Comparison of ENCODE assay signal across 25 cellular contexts in the genomic region with DNA sequence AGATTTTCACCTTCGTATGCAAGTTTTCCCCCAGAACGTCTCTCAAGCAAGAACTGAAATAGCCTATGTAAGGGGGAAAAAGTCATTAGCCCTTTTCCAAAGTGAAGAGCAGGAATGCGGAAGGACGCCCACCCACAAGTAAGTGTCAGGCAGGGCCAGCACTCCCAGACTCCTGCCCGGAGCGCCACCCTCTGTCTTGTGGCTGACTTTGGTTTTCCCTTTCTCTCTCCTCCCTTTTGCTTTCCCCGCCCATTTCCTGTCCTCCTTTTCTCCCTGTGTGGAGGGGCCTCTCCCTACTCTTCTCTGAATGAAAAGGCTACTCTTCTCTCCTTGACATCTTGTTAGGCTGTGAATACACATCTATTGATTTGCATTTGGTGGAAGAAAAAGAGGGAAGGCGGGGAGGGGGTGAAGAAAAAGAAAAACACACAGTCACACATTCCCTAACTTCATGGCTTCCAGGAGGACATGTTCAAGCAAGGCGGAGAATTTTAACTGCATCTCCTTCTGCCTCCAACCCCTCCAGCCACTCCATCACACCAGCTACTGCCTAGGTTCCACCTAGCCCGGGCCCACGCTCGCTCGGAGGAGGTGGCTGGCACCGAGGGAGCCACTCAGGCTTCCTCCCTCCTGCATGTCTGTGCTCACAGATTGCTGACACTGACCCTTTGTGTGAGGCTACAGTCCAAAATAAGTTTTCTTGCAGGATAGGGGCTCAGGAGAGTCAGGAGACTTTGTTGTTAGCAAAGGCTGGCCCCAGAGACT. TPM values are rescaled to one million over a fixed set of nuclear protein-coding genes. Genes with fewer than 3 reads are reported as not detected.
DNase-seq lines count a peak whose midpoint lies in the region; ATAC-seq, FAIRE-seq and TF ChIP-seq lines count a peak whose summit lies in the region.
"Had no signal": no experiment of that assay in that cellular context is flagged by ENCODE, and none has a peak within 500 bp of the region (broad histone marks: within the 10 kb centered on the region; RNA-seq: fewer than 3 reads in every experiment).

No MANE protein-coding gene starts in this region.

- H3K27me3 Mint-ChIP-seq in astrocyte (ENCODE audit: low read depth, unreplicated experiment), result peaks cover 4% of the 10 kb centered on the region
- H3K27me3 Mint-ChIP-seq in neural crest cell (ENCODE audit: low read depth), result no peaks in the 10 kb centered on the region
- peaks cover 2% of the 10 kb centered on the region for H3K27me3 Mint-ChIP-seq in activated naive CD8-positive, alpha-beta T cell treated with anti-CD3 and anti-CD28 coated beads, Interleukin-2, amount 50 U/mL, for 24 hours
- H3K27me3 Mint-ChIP-seq: activated CD4-positive, alpha-beta T cell treated with anti-CD3 and anti-CD28 coated beads, Interleukin-2, amount 10 ng/mL, durations not matched to agents 24 days and 14 days; central memory CD8-positive, alpha-beta T cell had no signal

- H2AFZ ChIP-seq in astrocyte (ENCODE audit: low read depth, low read length), result no peak overlapping the region
- H2AFZ ChIP-seq: GM23248 had no signal

- H3K9me3 ChIP-seq in astrocyte (ENCODE audit: insufficient read depth, low read depth, low read length) (no peaks in the 10 kb centered on the region), iPS DF 6.9 (ENCODE audit: control insufficient read depth, insufficient read depth, low read length) (no peaks in the 10 kb centered on the region), suprapubic skin (no peaks in the 10 kb centered on the region), small intestine (ENCODE audit: control insufficient read depth, low read depth) (no peaks in the 10 kb centered on the region)
- H3K9me3 ChIP-seq in effector memory CD4-positive, alpha-beta T cell (ENCODE audit: control insufficient read depth, low read length), result no peaks in the 10 kb centered on the region
- H3K9me3 ChIP-seq: gastrocnemius medialis, tibial nerve had no signal

- no peaks in the 10 kb centered on the region for H3K27me3 ChIP-seq in astrocyte (ENCODE audit: insufficient read depth, low read length)
- no peaks in the 10 kb centered on the region for H3K27me3 ChIP-seq in iPS DF 6.9 (ENCODE audit: control insufficient read depth, insufficient read depth, low read length)
- H3K27me3 ChIP-seq in suprapubic skin, result no peaks in the 10 kb centered on the region
- no peaks in the 10 kb centered on the region for H3K27me3 ChIP-seq in small intestine (ENCODE audit: control insufficient read depth in 2 of 2, insufficient read depth in 2 of 2, low read length in 2 of 2)
- H3K27me3 ChIP-seq in effector memory CD4-positive, alpha-beta T cell (replicated peaks; ENCODE audit: control insufficient read depth, insufficient read depth, low read length, poor library complexity, severe bottlenecking), result no peaks in the 10 kb centered on the region
- H3K27me3 ChIP-seq: tibial nerve had no signal

- WGBS in iPS DF 6.9 (ENCODE audit: insufficient coverage, insufficient read length), result no CpG with 5 or more reads among the region's 14 CpGs
- 43% methylated on average over 14 of the region's 14 CpGs for WGBS in suprapubic skin
- WGBS in small intestine, 3 donors, result 65 to 78% (median 74%) methylated on average over 14 of the region's 14 CpGs

- H3K4me3 Mint-ChIP-seq in astrocyte (ENCODE audit: unreplicated experiment) (no peak overlapping the region), neural crest cell (peak overlapping the region; percentile 78)
- no peak overlapping the region for H3K4me3 Mint-ChIP-seq in activated naive CD8-positive, alpha-beta T cell treated with anti-CD3 and anti-CD28 coated beads, Interleukin-2, amount 50 U/mL, for 24 hours
- H3K4me3 Mint-ChIP-seq: activated CD4-positive, alpha-beta T cell treated with anti-CD3 and anti-CD28 coated beads, Interleukin-2, amount 10 ng/mL, durations not matched to agents 24 days and 14 days; activated naive CD4-positive, alpha-beta T cell treated with anti-CD3 and anti-CD28 coated beads, Interleukin-2, amount 50 U/mL, for 24 hours; central memory CD8-positive, alpha-beta T cell; immature natural killer cell; stimulated activated naive CD8-positive, alpha-beta T cell treated with anti-CD3 and anti-CD28 coated beads, Interleukin-15, amount 100 ng/mL, for 72 hours had no signal

- H4K20me1 ChIP-seq in astrocyte (ENCODE audit: insufficient read depth, low read length), result no peaks in the 10 kb centered on the region

- TF ChIP-seq CTCF in astrocyte (IDR thresholded peaks at IDR 0.05; ENCODE audit: insufficient read depth, low read depth, low read length) (no peak), neural crest cell (conservative IDR thresholded peaks at IDR 0.05) (no peak), suprapubic skin (IDR thresholded peaks at IDR 0.05) (no peak)

- H3K4me1 Mint-ChIP-seq in astrocyte (ENCODE audit: low read depth, unreplicated experiment), result peaks cover 21% of the 10 kb centered on the region
- peaks cover 73% of the 10 kb centered on the region for H3K4me1 Mint-ChIP-seq in neural crest cell
- no peaks in the 10 kb centered on the region for H3K4me1 Mint-ChIP-seq in activated naive CD8-positive, alpha-beta T cell treated with anti-CD3 and anti-CD28 coated beads, Interleukin-2, amount 50 U/mL, for 24 hours
- H3K4me1 Mint-ChIP-seq: activated CD4-positive, alpha-beta T cell treated with anti-CD3 and anti-CD28 coated beads, Interleukin-2, amount 10 ng/mL, durations not matched to agents 24 days and 14 days; activated naive CD4-positive, alpha-beta T cell treated with anti-CD3 and anti-CD28 coated beads, Interleukin-2, amount 50 U/mL, for 24 hours; central memory CD8-positive, alpha-beta T cell; immature natural killer cell; stimulated activated naive CD8-positive, alpha-beta T cell treated with anti-CD3 and anti-CD28 coated beads, Interleukin-15, amount 100 ng/mL, for 72 hours had no signal

- H3K9me3 Mint-ChIP-seq in astrocyte (ENCODE audit: unreplicated experiment) (no peaks in the 10 kb centered on the region), neural crest cell (peaks cover 2% of the 10 kb centered on the region)
- no peaks in the 10 kb centered on the region for H3K9me3 Mint-ChIP-seq in activated naive CD8-positive, alpha-beta T cell treated with anti-CD3 and anti-CD28 coated beads, Interleukin-2, amount 50 U/mL, for 24 hours
- H3K9me3 Mint-ChIP-seq: activated CD4-positive, alpha-beta T cell treated with anti-CD3 and anti-CD28 coated beads, Interleukin-2, amount 10 ng/mL, durations not matched to agents 24 days and 14 days; activated naive CD4-positive, alpha-beta T cell treated with anti-CD3 and anti-CD28 coated beads, Interleukin-2, amount 50 U/mL, for 24 hours; stimulated activated naive CD8-positive, alpha-beta T cell treated with anti-CD3 and anti-CD28 coated beads, Interleukin-15, amount 100 ng/mL, for 72 hours had no signal

- no peak for TF ChIP-seq EP300 in suprapubic skin (IDR thresholded peaks at IDR 0.05)

- H3K4me1 ChIP-seq in astrocyte (ENCODE audit: insufficient read depth, low read length) (no peaks in the 10 kb centered on the region), iPS DF 6.9 (ENCODE audit: control insufficient read depth, insufficient read depth, low read length) (peaks cover 9% of the 10 kb centered on the region), suprapubic skin (no peaks in the 10 kb centered on the region), small intestine (ENCODE audit: control insufficient read depth in 2 of 2, insufficient read depth in 1 of 2, low read depth in 1 of 2, low read length in 1 of 2) (no peaks in the 10 kb centered on the region)
- no peaks in the 10 kb centered on the region for H3K4me1 ChIP-seq in effector memory CD4-positive, alpha-beta T cell (ENCODE audit: control insufficient read depth, insufficient read depth, low read length, poor library complexity, severe bottlenecking)
- H3K4me1 ChIP-seq: gastrocnemius medialis, tibial nerve had no signal

- no peak overlapping the region for H3K27ac ChIP-seq in astrocyte (ENCODE audit: low read depth, low read length)
- peak overlapping the region; percentile 11 for H3K27ac ChIP-seq in iPS DF 6.9 (ENCODE audit: low read length)
- H3K27ac ChIP-seq in suprapubic skin, result no peak overlapping the region
- no peak overlapping the region for H3K27ac ChIP-seq in small intestine (ENCODE audit: low read depth in 1 of 2, low read length in 1 of 2)
- H3K27ac ChIP-seq in effector memory CD4-positive, alpha-beta T cell (ENCODE audit: insufficient read depth, low read length, poor library complexity, severe bottlenecking), result no peak overlapping the region
- H3K27ac ChIP-seq: dorsolateral prefrontal cortex, gastrocnemius medialis, GM23248, SK-N-MC, tibial nerve had no signal

- H3K4me3 ChIP-seq in astrocyte (ENCODE audit: insufficient read depth, low read depth, low read length), result no peak overlapping the region
- H3K4me3 ChIP-seq in iPS DF 6.9 (ENCODE audit: low read length), result no peak overlapping the region
- no peak overlapping the region for H3K4me3 ChIP-seq in suprapubic skin
- no peak overlapping the region for H3K4me3 ChIP-seq in small intestine (ENCODE audit: low read depth in 1 of 2, low read length in 2 of 2)
- H3K4me3 ChIP-seq in effector memory CD4-positive, alpha-beta T cell (ENCODE audit: insufficient read depth, low read depth, low read length, poor library complexity, severe bottlenecking), result no peak overlapping the region
- H3K4me3 ChIP-seq: dorsolateral prefrontal cortex, gastrocnemius medialis, GM23248, SK-N-MC, tibial nerve had no signal

- H3K4me2 ChIP-seq in astrocyte (ENCODE audit: low read length), result no peak overlapping the region

- H3K27ac Mint-ChIP-seq in astrocyte (ENCODE audit: unreplicated experiment), result peak overlapping the region; percentile 88
- H3K27ac Mint-ChIP-seq in neural crest cell (ENCODE audit: unreplicated experiment), result peak overlapping the region; percentile 96
- H3K27ac Mint-ChIP-seq in activated naive CD8-positive, alpha-beta T cell treated with anti-CD3 and anti-CD28 coated beads, Interleukin-2, amount 50 U/mL, for 24 hours, result no peak overlapping the region
- H3K27ac Mint-ChIP-seq: activated CD4-positive, alpha-beta T cell treated with anti-CD3 and anti-CD28 coated beads, Interleukin-2, amount 10 ng/mL, durations not matched to agents 24 days and 14 days; activated naive CD4-positive, alpha-beta T cell treated with anti-CD3 and anti-CD28 coated beads, Interleukin-2, amount 50 U/mL, for 24 hours; immature natural killer cell; stimulated activated naive CD8-positive, alpha-beta T cell treated with anti-CD3 and anti-CD28 coated beads, Interleukin-15, amount 100 ng/mL, for 72 hours had no signal

- FAIRE-seq in astrocyte (lab: Jason Lieb, UNC) (no peak), small intestine (lab: Jason Lieb, UNC) (no peak)
- FAIRE-seq: A204.1 had no signal

- no peaks in the 10 kb centered on the region for H3K79me2 ChIP-seq in astrocyte (ENCODE audit: insufficient read depth, low read length)

- DNase-seq in ELF-1 (ENCODE audit: low read depth, low spot score) (peak; percentile 92), astrocyte (ENCODE audit: low read depth) (no peak), iPS DF 6.9 (ENCODE audit: low read depth, low spot score) (peak; percentile 76), neural crest cell (ENCODE audit: low read depth, low spot score) (peak; percentile 66), suprapubic skin (ENCODE audit: low spot score in 2 of 2) (no peak), small intestine (no peak)
- no peak for DNase-seq in activated naive CD8-positive, alpha-beta T cell treated with anti-CD3 and anti-CD28 coated beads, Interleukin-2, amount 50 U/mL, for 24 hours
- no peak for DNase-seq in effector memory CD4-positive, alpha-beta T cell
- DNase-seq: activated CD4-positive, alpha-beta T cell treated with anti-CD3 and anti-CD28 coated beads, Interleukin-2, amount 10 ng/mL, durations not matched to agents 24 days and 14 days; aorta; DMS79; dorsolateral prefrontal cortex; gastrocnemius medialis; GM23248; immature natural killer cell; IMR-90; left ventricle myocardium superior; nucleus accumbens; stimulated activated naive CD8-positive, alpha-beta T cell treated with anti-CD3 and anti-CD28 coated beads, Interleukin-15, amount 100 ng/mL, for 72 hours; T-helper 2 cell had no signal

- no peaks in the 10 kb centered on the region for H3K36me3 ChIP-seq in astrocyte (ENCODE audit: insufficient read depth, low read length)
- H3K36me3 ChIP-seq in iPS DF 6.9 (ENCODE audit: control insufficient read depth, insufficient read depth, low read length), result no peaks in the 10 kb centered on the region
- no peaks in the 10 kb centered on the region for H3K36me3 ChIP-seq in suprapubic skin
- no peaks in the 10 kb centered on the region for H3K36me3 ChIP-seq in small intestine (ENCODE audit: control insufficient read depth in 2 of 2, insufficient read depth in 2 of 2, low read length in 2 of 2)
- no peaks in the 10 kb centered on the region for H3K36me3 ChIP-seq in effector memory CD4-positive, alpha-beta T cell (ENCODE audit: control insufficient read depth, insufficient read depth, low read length)
- H3K36me3 ChIP-seq: gastrocnemius medialis, tibial nerve had no signal

- TF ChIP-seq POLR2A in suprapubic skin (IDR thresholded peaks at IDR 0.05), result no peak

- ATAC-seq in activated naive CD8-positive, alpha-beta T cell treated with anti-CD3 and anti-CD28 coated beads, Interleukin-2, amount 50 U/mL, for 24 hours, result no peak
- ATAC-seq: gastrocnemius medialis; left ventricle myocardium superior; stimulated activated naive CD8-positive, alpha-beta T cell treated with anti-CD3 and anti-CD28 coated beads, Interleukin-15, amount 100 ng/mL, for 72 hours had no signal

- H3K9ac ChIP-seq in astrocyte (ENCODE audit: low read length), result no peak overlapping the region
- H3K9ac ChIP-seq: GM23248 had no signal

- H3K36me3 Mint-ChIP-seq in astrocyte (ENCODE audit: low read depth, unreplicated experiment) (no peaks in the 10 kb centered on the region), neural crest cell (ENCODE audit: low read depth) (no peaks in the 10 kb centered on the region)
- no peaks in the 10 kb centered on the region for H3K36me3 Mint-ChIP-seq in activated naive CD8-positive, alpha-beta T cell treated with anti-CD3 and anti-CD28 coated beads, Interleukin-2, amount 50 U/mL, for 24 hours (ENCODE audit: low read depth)
- H3K36me3 Mint-ChIP-seq: activated naive CD4-positive, alpha-beta T cell treated with anti-CD3 and anti-CD28 coated beads, Interleukin-2, amount 50 U/mL, for 24 hours; immature natural killer cell had no signal

RNA-seq across cellular contexts. Expression of a gene that starts 9.2 kb away (rescaled TPM):
- total RNA-seq in astrocyte, result 7.9 and 12.7 TPM in 2 replicates
- 0.91 and 1.2 TPM in 2 replicates for total RNA-seq in neural crest cell
- total RNA-seq in suprapubic skin, result under 1 TPM in 1 of 4 donors, not detected in 3; 0.15 TPM
- under 1 TPM in 1 of 3 donors, not detected in 2; 0.16 TPM for polyA plus RNA-seq in small intestine
- total RNA-seq: activated CD4-positive, alpha-beta T cell treated with anti-CD3 and anti-CD28 coated beads, Interleukin-2, amount 10 ng/mL, durations not matched to agents 24 days and 14 days; gastrocnemius medialis had no signal
- polyA plus RNA-seq: immature natural killer cell had no signal

Comparison
In these comparisons a context has a peak if more than half of its experiments do, and no peak if none do; other contexts are left out.
1. DNase-seq: peak in ELF-1 (single experiment), iPS DF 6.9 (single experiment) and neural crest cell (single experiment); none in astrocyte (single experiment), suprapubic skin (0 of 2), small intestine (single experiment), activated naive CD8-positive, alpha-beta T cell treated with anti-CD3 and anti-CD28 coated beads, Interleukin-2, amount 50 U/mL, for 24 hours (single experiment) and effector memory CD4-positive, alpha-beta T cell (0 of 3).